ENCODE assay signal across 19 cellular contexts in genomic region chr20:40317156-40317790, GRCh38.
DNase-seq lines count a peak whose midpoint lies in the region; ATAC-seq and TF ChIP-seq lines count a peak whose summit lies in the region.
"Had no signal": no experiment of that assay in that cellular context is flagged by ENCODE, and none has a peak within 500 bp of the region (broad histone marks: within the 10 kb centered on the region; RNA-seq: fewer than 3 reads in every experiment).

No MANE protein-coding gene starts in this region.

- DNase-seq in ELF-1 (ENCODE audit: low read depth, low spot score) (peak; percentile 38), breast epithelium (ENCODE audit: low spot score in 2 of 2) (peak; percentile 53 to 62), left kidney (ENCODE audit: low read depth, low spot score) (peak; percentile 5), renal cortical epithelial cell (ENCODE audit: low read depth) (peak; percentile 11), A172 (ENCODE audit: low spot score) (no peak), SK-N-SH (no peak)
- DNase-seq: CD8-positive, alpha-beta memory T cell; DND-41; GF-D8; GOT3; HFFc6; Kasumi-1; NCI-H1417; NCI-H2029; NCI-H2171 treated with DMSO at 0.1 percent for 48 hours; NCI-H774 had no signal

- H3K4me1 ChIP-seq in breast epithelium: peaks cover 0 to 4% of the 10 kb centered on the region in 2 donors
- H3K4me1 ChIP-seq in SK-N-SH (ENCODE audit: control insufficient read depth in 1 of 2, insufficient read depth in 2 of 2, low read depth in 1 of 2, low read length in 1 of 2): no peaks in the 10 kb centered on the region; a peak in 1 of 4 replicates
- H3K4me1 ChIP-seq: BLaER1 had no signal

- H3K9ac ChIP-seq in SK-N-SH: no peak overlapping the region
- H3K9ac ChIP-seq: BLaER1 had no signal

- no peaks in the 10 kb centered on the region for H3K79me2 ChIP-seq in SK-N-SH (ENCODE audit: insufficient read depth)

- 28% methylated on average over 4 of the region's 5 CpGs for WGBS in SK-N-SH (ENCODE audit: low lambda C conversion rate)

- H3K27ac ChIP-seq in breast epithelium: peak overlapping the region; percentile 35 to 38
- H3K27ac ChIP-seq in SK-N-SH (ENCODE audit: low read depth in 2 of 2, low read length in 1 of 2): no peak overlapping the region
- H3K27ac ChIP-seq: BLaER1 had no signal

- CTCF ChIA-PET in SK-N-SH (lab: Yijun Ruan, JAX): interaction anchor here (0.7 kb wide), 1 partner anchor 1416 kb away, joined by 3 read pairs; no protein-coding TSS in a partner anchor

- no peaks in the 10 kb centered on the region for H3K9me2 ChIP-seq in SK-N-SH

- POLR2A ChIA-PET in SK-N-SH (lab: Yijun Ruan, JAX): no interaction called here

- TF ChIP-seq EP300 in SK-N-SH (IDR thresholded peaks at IDR 0.05; ENCODE audit: borderline replicate concordance in 1 of 2, low read depth in 1 of 2, low read length in 1 of 2): no peak

- no peak overlapping the region for H3K4me2 ChIP-seq in SK-N-SH
- H3K4me2 ChIP-seq: BLaER1 had no signal

- ATAC-seq in HG03039 (IDR thresholded peaks at IDR 0.05; ENCODE audit: unreplicated experiment): no peak
- no peak for ATAC-seq in HG03457 (IDR thresholded peaks at IDR 0.05; ENCODE audit: unreplicated experiment)

- H4K20me1 ChIP-seq in SK-N-SH (ENCODE audit: insufficient read depth): no peaks in the 10 kb centered on the region
- H4K20me1 ChIP-seq: BLaER1 had no signal

- no peak for TF ChIP-seq RAD21 in SK-N-SH (IDR thresholded peaks at IDR 0.05; ENCODE audit: low read length)

- no peak for TF ChIP-seq POLR2A in breast epithelium (IDR thresholded peaks at IDR 0.05)

- H3K27me3 ChIP-seq in breast epithelium: no peaks in the 10 kb centered on the region
- H3K27me3 ChIP-seq in SK-N-SH (ENCODE audit: insufficient read depth): no peaks in the 10 kb centered on the region
- H3K27me3 ChIP-seq: BLaER1 had no signal

- intact Hi-C loops in breast epithelium (cut with DNase I; ENCODE audit: low total_unique reads): no loop called here

- no peaks in the 10 kb centered on the region for H3K9me3 ChIP-seq in breast epithelium
- H3K9me3 ChIP-seq in SK-N-SH: no peaks in the 10 kb centered on the region
- H3K9me3 ChIP-seq: BLaER1 had no signal

- H3K36me3 ChIP-seq in breast epithelium (no peaks in the 10 kb centered on the region), SK-N-SH (replicated peaks in 1 of 2; ENCODE audit: control insufficient read depth in 1 of 2, insufficient read depth in 2 of 2, low read length in 1 of 2) (no peaks in the 10 kb centered on the region)
- H3K36me3 ChIP-seq: BLaER1 had no signal

- TF ChIP-seq CTCF in breast epithelium (IDR thresholded peaks at IDR 0.05) (no peak), SK-N-SH (IDR thresholded peaks at IDR 0.05) (no peak)

- H3F3A ChIP-seq in SK-N-SH (replicated peaks; ENCODE audit: insufficient read depth): no peaks in the 10 kb centered on the region

- no peak overlapping the region for H2AFZ ChIP-seq in SK-N-SH (ENCODE audit: low read depth)

- H3K4me3 ChIP-seq in breast epithelium (no peak overlapping the region), SK-N-SH (ENCODE audit: low read depth in 2 of 2, low read length in 1 of 2) (no peak overlapping the region)
- H3K4me3 ChIP-seq: BLaER1 had no signal

TF ChIP-seq in SK-N-SH, 30 proteins besides CTCF, POLR2A, EP300 and RAD21:
- TF ChIP-seq NFIC (IDR thresholded peaks at IDR 0.05; ENCODE audit: borderline replicate concordance): no peak
- TF ChIP-seq NRF1 (IDR thresholded peaks at IDR 0.05; ENCODE audit: low read depth, low read length): no peak
- no peak for TF ChIP-seq RXRA (IDR thresholded peaks at IDR 0.05; ENCODE audit: borderline replicate concordance, low read depth)
- TF ChIP-seq MEF2A (IDR thresholded peaks at IDR 0.05; ENCODE audit: borderline replicate concordance, low read depth): no peak
- TF ChIP-seq FOSL2 (IDR thresholded peaks at IDR 0.05; ENCODE audit: borderline replicate concordance, low read depth): no peak
- no peak for TF ChIP-seq TEAD4 (IDR thresholded peaks at IDR 0.05; ENCODE audit: borderline replicate concordance, insufficient read depth)
- TF ChIP-seq, protein P1, sequence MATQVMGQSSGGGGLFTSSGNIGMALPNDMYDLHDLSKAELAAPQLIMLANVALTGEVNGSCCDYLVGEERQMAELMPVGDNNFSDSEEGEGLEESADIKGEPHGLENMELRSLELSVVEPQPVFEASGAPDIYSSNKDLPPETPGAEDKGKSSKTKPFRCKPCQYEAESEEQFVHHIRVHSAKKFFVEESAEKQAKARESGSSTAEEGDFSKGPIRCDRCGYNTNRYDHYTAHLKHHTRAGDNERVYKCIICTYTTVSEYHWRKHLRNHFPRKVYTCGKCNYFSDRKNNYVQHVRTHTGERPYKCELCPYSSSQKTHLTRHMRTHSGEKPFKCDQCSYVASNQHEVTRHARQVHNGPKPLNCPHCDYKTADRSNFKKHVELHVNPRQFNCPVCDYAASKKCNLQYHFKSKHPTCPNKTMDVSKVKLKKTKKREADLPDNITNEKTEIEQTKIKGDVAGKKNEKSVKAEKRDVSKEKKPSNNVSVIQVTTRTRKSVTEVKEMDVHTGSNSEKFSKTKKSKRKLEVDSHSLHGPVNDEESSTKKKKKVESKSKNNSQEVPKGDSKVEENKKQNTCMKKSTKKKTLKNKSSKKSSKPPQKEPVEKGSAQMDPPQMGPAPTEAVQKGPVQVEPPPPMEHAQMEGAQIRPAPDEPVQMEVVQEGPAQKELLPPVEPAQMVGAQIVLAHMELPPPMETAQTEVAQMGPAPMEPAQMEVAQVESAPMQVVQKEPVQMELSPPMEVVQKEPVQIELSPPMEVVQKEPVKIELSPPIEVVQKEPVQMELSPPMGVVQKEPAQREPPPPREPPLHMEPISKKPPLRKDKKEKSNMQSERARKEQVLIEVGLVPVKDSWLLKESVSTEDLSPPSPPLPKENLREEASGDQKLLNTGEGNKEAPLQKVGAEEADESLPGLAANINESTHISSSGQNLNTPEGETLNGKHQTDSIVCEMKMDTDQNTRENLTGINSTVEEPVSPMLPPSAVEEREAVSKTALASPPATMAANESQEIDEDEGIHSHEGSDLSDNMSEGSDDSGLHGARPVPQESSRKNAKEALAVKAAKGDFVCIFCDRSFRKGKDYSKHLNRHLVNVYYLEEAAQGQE (IDR thresholded peaks at IDR 0.05; ENCODE audit: low read depth, low read length): no peak
- TF ChIP-seq SMC3 (IDR thresholded peaks at IDR 0.05; ENCODE audit: low read depth, low read length): no peak
- TF ChIP-seq ELF1 (IDR thresholded peaks at IDR 0.05): no peak
- TF ChIP-seq ZBTB33 (IDR thresholded peaks at IDR 0.05; ENCODE audit: borderline replicate concordance, low read depth): no peak
- no peak for TF ChIP-seq MXI1 (IDR thresholded peaks at IDR 0.05; ENCODE audit: low read depth, low read length)
TF ChIP-seq in SK-N-SH: peak in this region for 0.

Comparison
In these comparisons a context has a peak if more than half of its experiments do, and no peak if none do; other contexts are left out.
1. DNase-seq: peak in ELF-1 (single experiment), breast epithelium (2 of 2), left kidney (single experiment) and renal cortical epithelial cell (single experiment); none in A172 (single experiment) and SK-N-SH (single experiment).
2. H3K27ac ChIP-seq: peak in breast epithelium (2 of 2); none in SK-N-SH (0 of 2).